ENCODE assay signal across 8 cellular contexts in the genomic region with DNA sequence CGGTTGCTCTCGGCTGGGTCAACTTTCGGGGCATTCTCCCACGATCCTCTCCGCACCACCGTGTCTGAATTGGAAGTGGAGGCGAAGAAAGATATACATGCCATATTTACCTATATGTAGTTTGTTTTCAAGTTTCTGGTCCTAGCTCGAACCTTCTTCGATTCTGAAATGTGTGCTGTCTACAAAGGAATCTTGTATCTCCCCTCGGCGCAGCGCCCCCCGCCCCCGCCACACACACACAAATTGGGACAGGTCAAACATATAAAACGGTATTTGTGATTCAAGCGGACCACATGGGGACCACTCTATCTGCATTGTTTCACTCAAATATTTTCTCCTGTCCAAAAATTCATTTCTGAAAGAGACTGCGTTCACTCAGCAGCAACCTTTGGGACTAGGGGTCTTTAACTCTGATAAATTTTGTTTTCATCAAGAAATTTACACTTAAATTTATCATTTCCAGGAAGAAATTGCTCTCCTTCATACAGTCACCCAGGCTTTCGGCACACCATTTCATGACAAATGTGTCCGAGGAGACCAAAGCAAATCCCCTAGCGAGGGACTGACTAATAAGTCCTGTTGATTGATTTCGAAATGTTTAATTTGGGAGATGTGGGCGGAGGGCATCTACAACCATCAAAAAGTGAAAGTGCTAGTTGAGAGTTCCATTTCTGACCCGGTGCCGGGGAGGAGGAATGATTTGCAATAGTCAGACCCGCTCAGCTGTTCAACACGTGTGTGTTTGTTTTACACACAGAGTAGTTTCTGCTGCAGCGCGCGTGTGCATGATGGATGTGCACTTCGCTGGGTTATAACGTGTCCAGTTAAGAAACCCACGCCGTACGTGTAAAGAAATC. TPM values are rescaled to one million over a fixed set of nuclear protein-coding genes. Genes with fewer than 3 reads are reported as not detected.
A peak's percentile ranks its signal among the peaks of the same experiment; 100 is the strongest.
DNase-seq lines count a peak whose midpoint lies in the region; ATAC-seq lines count a peak whose summit lies in the region.

No MANE protein-coding gene starts in this region.

- H3K27ac Mint-ChIP-seq in activated T-cell treated with anti-CD3 and anti-CD28 coated beads, Interleukin-2, amount 50 U/mL, for 24 hours, result peak overlapping the region; percentile 99
- peak overlapping the region; percentile 90 to 96 for H3K27ac Mint-ChIP-seq in stimulated activated naive CD8-positive, alpha-beta T cell treated with anti-CD3 and anti-CD28 coated beads, Interleukin-15, amount 100 ng/mL, for 72 hours

- no peaks in the 10 kb centered on the region for H3K9me3 Mint-ChIP-seq in activated T-cell treated with anti-CD3 and anti-CD28 coated beads, Interleukin-2, amount 50 U/mL, for 24 hours
- H3K9me3 Mint-ChIP-seq in stimulated activated naive CD8-positive, alpha-beta T cell treated with anti-CD3 and anti-CD28 coated beads, Interleukin-15, amount 100 ng/mL, for 72 hours, result no peaks in the 10 kb centered on the region

- peaks cover 11% of the 10 kb centered on the region for H3K27me3 Mint-ChIP-seq in activated T-cell treated with anti-CD3 and anti-CD28 coated beads, Interleukin-2, amount 50 U/mL, for 24 hours
- H3K27me3 Mint-ChIP-seq in stimulated activated naive CD8-positive, alpha-beta T cell treated with anti-CD3 and anti-CD28 coated beads, Interleukin-15, amount 100 ng/mL, for 72 hours, result no peaks in the 10 kb centered on the region

- peak overlapping the region; percentile 96 to 98 for H3K27ac ChIP-seq in esophagus (ENCODE audit: low read depth in 2 of 2, low read length in 1 of 2)

- peaks cover 32% of the 10 kb centered on the region for H3K36me3 Mint-ChIP-seq in activated T-cell treated with anti-CD3 and anti-CD28 coated beads, Interleukin-2, amount 50 U/mL, for 24 hours (ENCODE audit: low read depth)

- H3K36me3 ChIP-seq in esophagus (ENCODE audit: control insufficient read depth in 2 of 2, insufficient read depth in 2 of 2, low read length in 1 of 2), result no peaks in the 10 kb centered on the region

- peak overlapping the region; percentile 65 to 83 for H3K4me3 ChIP-seq in esophagus (ENCODE audit: low read depth in 1 of 2, low read length in 2 of 2)

- peaks cover 0 to 13% of the 10 kb centered on the region in 2 donors for H3K27me3 ChIP-seq in esophagus (ENCODE audit: control insufficient read depth in 1 of 2, insufficient read depth in 2 of 2, low read length in 2 of 2)

- H3K4me1 ChIP-seq in esophagus (ENCODE audit: control insufficient read depth in 2 of 2, insufficient read depth in 2 of 2, low read length in 1 of 2), result peaks cover 0 to 10% of the 10 kb centered on the region in 2 donors

- peak; percentile 75 for DNase-seq in NCI-H345 (lab: John Stamatoyannopoulos, UW)
- no peak for DNase-seq in NCI-H345 treated with DMSO at 0.1 percent for 48 hours (lab: John Stamatoyannopoulos, UW; ENCODE audit: unreplicated experiment)
- peak; percentile 84 for DNase-seq in NCI-H69 (lab: John Stamatoyannopoulos, UW)
- peak; percentile 69 for DNase-seq in activated T-cell treated with anti-CD3 and anti-CD28 coated beads, Interleukin-2, amount 50 U/mL, for 24 hours
- peak; percentile 71 for DNase-seq in mucosa of gallbladder (ENCODE audit: low spot score)
- peak; percentile 69 to 82 for DNase-seq in stimulated activated naive CD8-positive, alpha-beta T cell treated with anti-CD3 and anti-CD28 coated beads, Interleukin-15, amount 100 ng/mL, for 72 hours
- DNase-seq in KG1 (lab: John Stamatoyannopoulos, UW), result no peak

- peak; percentile 2 for ATAC-seq in stimulated activated naive CD8-positive, alpha-beta T cell treated with anti-CD3 and anti-CD28 coated beads, Interleukin-15, amount 100 ng/mL, for 72 hours

- WGBS in esophagus, 2 donors, result 0% methylated on average over 34 of the region's 34 CpGs

- H3K4me3 Mint-ChIP-seq in activated T-cell treated with anti-CD3 and anti-CD28 coated beads, Interleukin-2, amount 50 U/mL, for 24 hours, result peak overlapping the region; percentile 98
- peak overlapping the region; percentile 97 to 100 for H3K4me3 Mint-ChIP-seq in stimulated activated naive CD8-positive, alpha-beta T cell treated with anti-CD3 and anti-CD28 coated beads, Interleukin-15, amount 100 ng/mL, for 72 hours

- no peaks in the 10 kb centered on the region for H3K9me3 ChIP-seq in esophagus (ENCODE audit: control insufficient read depth in 2 of 2, insufficient read depth in 1 of 2, low read depth in 1 of 2, low read length in 1 of 2)

- H3K4me1 Mint-ChIP-seq in activated T-cell treated with anti-CD3 and anti-CD28 coated beads, Interleukin-2, amount 50 U/mL, for 24 hours (ENCODE audit: low read depth), result peaks cover 81% of the 10 kb centered on the region
- H3K4me1 Mint-ChIP-seq in stimulated activated naive CD8-positive, alpha-beta T cell treated with anti-CD3 and anti-CD28 coated beads, Interleukin-15, amount 100 ng/mL, for 72 hours, result peaks cover 61% of the 10 kb centered on the region

RNA-seq across cellular contexts. Expression of gene NR4A3, which starts 1.1 kb away (rescaled TPM):
- under 1 TPM; 0.29 to 0.33 TPM for polyA plus RNA-seq in esophagus
- total RNA-seq in mucosa of gallbladder, result 7.5 TPM

Comparison
In these comparisons a context has a peak if more than half of its experiments do, and no peak if none do; other contexts are left out.
1. DNase-seq: peak in NCI-H345 (single experiment), NCI-H69 (single experiment), activated T-cell treated with anti-CD3 and anti-CD28 coated beads, Interleukin-2, amount 50 U/mL, for 24 hours (single experiment), mucosa of gallbladder (single experiment) and stimulated activated naive CD8-positive, alpha-beta T cell treated with anti-CD3 and anti-CD28 coated beads, Interleukin-15, amount 100 ng/mL, for 72 hours (2 of 2); none in NCI-H345 treated with DMSO at 0.1 percent for 48 hours (single experiment) and KG1 (single experiment).